In the genomic region with DNA sequence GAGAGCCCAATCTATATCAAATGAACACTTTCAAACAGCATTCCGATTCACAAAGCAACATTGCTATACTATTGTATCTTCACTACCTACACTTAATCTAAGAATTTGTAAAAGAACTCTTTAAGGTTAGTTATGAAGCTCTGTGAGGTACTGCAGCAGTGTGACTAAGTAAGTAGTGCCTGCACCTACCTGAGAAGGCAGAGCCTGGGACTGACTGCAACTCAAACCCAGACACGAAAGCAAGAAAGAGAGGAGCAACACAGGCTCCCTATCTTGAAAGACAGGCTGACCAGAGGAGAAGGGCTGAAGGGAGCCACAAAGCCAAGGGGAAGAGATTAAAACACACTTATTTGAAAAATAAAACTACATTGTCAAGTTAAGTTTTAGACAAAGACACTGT, we compare ENCODE assay signal across 29 cellular contexts.
"Had no signal": no experiment of that assay in that cellular context is flagged by ENCODE, and none has a peak within 500 bp of the region (broad histone marks: within the 10 kb centered on the region; RNA-seq: fewer than 3 reads in every experiment).

No MANE protein-coding gene starts in this region.

- H3K27ac Mint-ChIP-seq: activated CD4-positive, alpha-beta memory T cell treated with anti-CD3 and anti-CD28 coated beads, Interleukin-2, amount 10 ng/mL, durations not matched to agents 7 days and 5 days; activated CD4-positive, alpha-beta T cell treated with anti-CD3 and anti-CD28 coated beads for 36 hours; activated naive CD4-positive, alpha-beta T cell treated with anti-CD3 and anti-CD28 coated beads, Interleukin-2, amount 10 ng/mL, durations not matched to agents 7 days and 5 days; activated naive CD8-positive, alpha-beta T cell treated with anti-CD3 and anti-CD28 coated beads for 36 hours; activated T-cell treated with anti-CD3 and anti-CD28 coated beads, Interleukin-2, amount 50 U/mL, for 72 hours; activated T-helper 2 cell treated with anti-CD3 and anti-CD28 coated beads, Interferon-gamma antibody, Interleukin-2, Interleukin-4, amounts not matched to agents 10 μg/mL and 5 μg/mL and 100 μg/mL, durations not matched to agents 14 hours and 24 hours and 36 hours had no signal

- H3K9ac ChIP-seq: KMS-11, SK-N-SH had no signal

- H3K27ac ChIP-seq: KMS-11, SJCRH30, VCaP had no signal

- ATAC-seq: activated CD4-positive, alpha-beta T cell treated with anti-CD3 and anti-CD28 coated beads for 36 hours; activated T-cell treated with anti-CD3 and anti-CD28 coated beads, Interleukin-2, amount 50 U/mL, for 72 hours; Panc1; Right ventricle myocardium inferior had no signal

- H3K4me3 ChIP-seq: MG63, SJCRH30 had no signal

- H3K4me1 ChIP-seq: SJCRH30 had no signal

- H3K36me3 Mint-ChIP-seq: activated naive CD4-positive, alpha-beta T cell treated with anti-CD3 and anti-CD28 coated beads, Interleukin-2, amount 10 ng/mL, durations not matched to agents 7 days and 5 days; activated naive CD8-positive, alpha-beta T cell treated with anti-CD3 and anti-CD28 coated beads for 36 hours had no signal

- H3K27me3 Mint-ChIP-seq: activated CD4-positive, alpha-beta memory T cell treated with anti-CD3 and anti-CD28 coated beads, Interleukin-2, amount 10 ng/mL, durations not matched to agents 7 days and 5 days; activated naive CD4-positive, alpha-beta T cell treated with anti-CD3 and anti-CD28 coated beads, Interleukin-2, amount 10 ng/mL, durations not matched to agents 7 days and 5 days had no signal

- H3K4me2 ChIP-seq: KMS-11, SK-N-SH had no signal

- DNase-seq: activated CD4-positive, alpha-beta memory T cell treated with anti-CD3 and anti-CD28 coated beads, Interleukin-2, amount 10 ng/mL, durations not matched to agents 7 days and 5 days; activated CD4-positive, alpha-beta T cell treated with anti-CD3 and anti-CD28 coated beads for 36 hours; activated CD4-positive, alpha-beta T cell treated with anti-CD3 and anti-CD28 coated beads, Interleukin-2, amount 50 U/mL, for 1 hour; activated CD8-positive, alpha-beta memory T cell treated with anti-CD3 and anti-CD28 coated beads, Interleukin-2, amount 50 U/mL, for 4 hours; activated gamma-delta T cell treated with Interleukin-2 at 50 U/mL for 16 hours; activated naive CD4-positive, alpha-beta T cell treated with anti-CD3 and anti-CD28 coated beads, Interleukin-2, amount 10 ng/mL, durations not matched to agents 7 days and 5 days; activated naive CD8-positive, alpha-beta T cell treated with anti-CD3 and anti-CD28 coated beads for 36 hours; activated T-cell treated with anti-CD3 and anti-CD28 coated beads, Interleukin-2, amount 50 U/mL, for 72 hours; MG63; MV-4-11; NCI-H1092 treated with DMSO at 0.1 percent for 48 hours; NCI-H1417 treated with DMSO at 0.1 percent for 48 hours; NCI-H1694; NCI-H2029; NCI-H2107; NCI-H2171 treated with DMSO at 0.1 percent for 48 hours; NCI-H226; NCI-H69; NK-92 treated with Interleukin-12 subunit alpha and Interleukin-12 subunit beta, amount 100 ng/mL, for 24 hours; OCI-M1; RPMI8226; SJCRH30; SK-N-SH; T-helper 1 cell had no signal

- H3K36me3 ChIP-seq: MG63 had no signal

- H3K27me3 ChIP-seq: MG63, SJCRH30 had no signal

- H3K9me3 Mint-ChIP-seq: activated CD4-positive, alpha-beta memory T cell treated with anti-CD3 and anti-CD28 coated beads, Interleukin-2, amount 10 ng/mL, durations not matched to agents 7 days and 5 days; activated naive CD4-positive, alpha-beta T cell treated with anti-CD3 and anti-CD28 coated beads, Interleukin-2, amount 10 ng/mL, durations not matched to agents 7 days and 5 days; activated naive CD8-positive, alpha-beta T cell treated with anti-CD3 and anti-CD28 coated beads for 36 hours; activated T-cell treated with anti-CD3 and anti-CD28 coated beads, Interleukin-2, amount 50 U/mL, for 72 hours; activated T-helper 2 cell treated with anti-CD3 and anti-CD28 coated beads, Interferon-gamma antibody, Interleukin-2, Interleukin-4, amounts not matched to agents 10 μg/mL and 5 μg/mL and 100 μg/mL, durations not matched to agents 14 hours and 24 hours and 36 hours had no signal

- H3K4me1 Mint-ChIP-seq: activated CD4-positive, alpha-beta memory T cell treated with anti-CD3 and anti-CD28 coated beads, Interleukin-2, amount 10 ng/mL, durations not matched to agents 7 days and 5 days; activated CD4-positive, alpha-beta T cell treated with anti-CD3 and anti-CD28 coated beads for 36 hours; activated naive CD4-positive, alpha-beta T cell treated with anti-CD3 and anti-CD28 coated beads, Interleukin-2, amount 10 ng/mL, durations not matched to agents 7 days and 5 days; activated naive CD8-positive, alpha-beta T cell treated with anti-CD3 and anti-CD28 coated beads for 36 hours had no signal

- H3K9me3 ChIP-seq: MG63, SJCRH30, SK-N-SH had no signal

- H3K4me3 Mint-ChIP-seq: activated CD4-positive, alpha-beta memory T cell treated with anti-CD3 and anti-CD28 coated beads, Interleukin-2, amount 10 ng/mL, durations not matched to agents 7 days and 5 days; activated CD4-positive, alpha-beta T cell treated with anti-CD3 and anti-CD28 coated beads for 36 hours; activated naive CD4-positive, alpha-beta T cell treated with anti-CD3 and anti-CD28 coated beads, Interleukin-2, amount 10 ng/mL, durations not matched to agents 7 days and 5 days; activated naive CD8-positive, alpha-beta T cell treated with anti-CD3 and anti-CD28 coated beads for 36 hours; activated T-cell treated with anti-CD3 and anti-CD28 coated beads, Interleukin-2, amount 50 U/mL, for 72 hours had no signal
